12 cellular contexts compared by ENCODE assay signal in genomic region chr7:92767427-92767826, GRCh38.
DNase-seq lines count a peak whose midpoint lies in the region; ATAC-seq and TF ChIP-seq lines count a peak whose summit lies in the region.
"Had no signal": no experiment of that assay in that cellular context is flagged by ENCODE, and none has a peak within 500 bp of the region (broad histone marks: within the 10 kb centered on the region; RNA-seq: fewer than 3 reads in every experiment).

No MANE protein-coding gene starts in this region.

- TF ChIP-seq POLR2A in heart left ventricle (IDR thresholded peaks at IDR 0.05), result no peak

- peaks cover 46% of the 10 kb centered on the region for H3K4me1 Mint-ChIP-seq in type B pancreatic cell (ENCODE audit: unreplicated experiment)

- H3K27me3 ChIP-seq in left ventricle myocardium inferior (ENCODE audit: low read depth) (no peaks in the 10 kb centered on the region), heart left ventricle (no peaks in the 10 kb centered on the region), RWPE2 (ENCODE audit: insufficient read depth, poor library complexity, severe bottlenecking) (no peaks in the 10 kb centered on the region)
- H3K27me3 ChIP-seq: gastrocnemius medialis had no signal

- DNase-seq in left ventricle myocardium inferior, result no peak
- no peak for DNase-seq in heart left ventricle
- no peak for DNase-seq in RWPE2 (ENCODE audit: low spot score)
- DNase-seq in fibroblast of the aortic adventitia (ENCODE audit: low read depth), result peak; percentile 32
- no peak for DNase-seq in type B pancreatic cell (ENCODE audit: extremely low spot score, unreplicated experiment)
- no peak for DNase-seq in C1 segment of cervical spinal cord (lab: John Stamatoyannopoulos, UW)
- no peak for DNase-seq in NCI-H524 treated with DMSO at 0.1 percent for 48 hours (lab: John Stamatoyannopoulos, UW)
- DNase-seq: gastrocnemius medialis; naive B cell; NCI-H146; stimulated activated CD4-positive, alpha-beta T cell treated with anti-CD3 and anti-CD28 coated beads, Interleukin-2, amount 100 ng/mL, for 48 hours had no signal

- no peak for TF ChIP-seq CTCF in left ventricle myocardium inferior (IDR thresholded peaks at IDR 0.05; ENCODE audit: borderline replicate concordance)
- no peak for TF ChIP-seq CTCF in heart left ventricle (IDR thresholded peaks at IDR 0.05)
- TF ChIP-seq CTCF in RWPE2 (IDR thresholded peaks at IDR 0.05; ENCODE audit: poor library complexity, severe bottlenecking), result peak; percentile 22
- TF ChIP-seq CTCF in fibroblast of the aortic adventitia (IDR thresholded peaks at IDR 0.05; ENCODE audit: insufficient read depth, low read length), result no peak
- TF ChIP-seq CTCF in type B pancreatic cell (conservative IDR thresholded peaks at IDR 0.05), result no peak

- H3K4me1 ChIP-seq in left ventricle myocardium inferior (peaks cover 66% of the 10 kb centered on the region), heart left ventricle (peaks cover 0 to 52% (median 21%) of the 10 kb centered on the region in 12 donors), RWPE2 (ENCODE audit: insufficient read depth, poor library complexity, severe bottlenecking) (peaks cover 70% of the 10 kb centered on the region)

- H3K4me3 Mint-ChIP-seq in type B pancreatic cell, result no peak overlapping the region

- H3K9me3 Mint-ChIP-seq in type B pancreatic cell, result peaks cover 5% of the 10 kb centered on the region
- H3K9me3 Mint-ChIP-seq: naive B cell had no signal

- H3K36me3 ChIP-seq in left ventricle myocardium inferior, result no peaks in the 10 kb centered on the region
- peaks cover 0 to under 1% (median 0%) of the 10 kb centered on the region in 9 donors for H3K36me3 ChIP-seq in heart left ventricle
- peaks cover 40% of the 10 kb centered on the region for H3K36me3 ChIP-seq in RWPE2 (ENCODE audit: low read depth)
- H3K36me3 ChIP-seq: gastrocnemius medialis had no signal

- H3K27ac Mint-ChIP-seq in type B pancreatic cell, result peak overlapping the region; percentile 1

- no peak for ATAC-seq in heart left ventricle
- no peak for ATAC-seq in RWPE2 (ENCODE audit: low read depth)
- ATAC-seq in HG02623 (IDR thresholded peaks at IDR 0.05; ENCODE audit: unreplicated experiment), result no peak
- ATAC-seq: gastrocnemius medialis had no signal

- peaks cover 16% of the 10 kb centered on the region for H3K36me3 Mint-ChIP-seq in type B pancreatic cell

- no peaks in the 10 kb centered on the region for H3K27me3 Mint-ChIP-seq in type B pancreatic cell
- H3K27me3 Mint-ChIP-seq: naive B cell had no signal

- H3K27ac ChIP-seq in left ventricle myocardium inferior (replicated peaks), result peak overlapping the region; percentile 37
- H3K27ac ChIP-seq in heart left ventricle, result peak overlapping the region in 4 of 12 donors; percentile 21 to 72 (median 40)
- H3K27ac ChIP-seq in RWPE2 (ENCODE audit: poor library complexity, severe bottlenecking), result peak overlapping the region; percentile 91
- H3K27ac ChIP-seq: gastrocnemius medialis had no signal

- H3K9me3 ChIP-seq in left ventricle myocardium inferior (replicated peaks), result no peaks in the 10 kb centered on the region
- no peaks in the 10 kb centered on the region for H3K9me3 ChIP-seq in heart left ventricle
- no peaks in the 10 kb centered on the region for H3K9me3 ChIP-seq in RWPE2 (ENCODE audit: severe bottlenecking)
- H3K9me3 ChIP-seq: gastrocnemius medialis had no signal

- intact Hi-C loops in left ventricle myocardium inferior (cut with micrococcal nuclease) (no loop called here), heart left ventricle (cut with DNase I) (loop anchor here in 1 of 10 donors (5.0 kb wide), 1 partner anchor 70 kb away; no protein-coding TSS in a partner anchor)

- H3K4me3 ChIP-seq in left ventricle myocardium inferior (no peak overlapping the region), heart left ventricle (no peak overlapping the region), RWPE2 (ENCODE audit: severe bottlenecking) (no peak overlapping the region), fibroblast of the aortic adventitia (ENCODE audit: low read depth, low read length) (no peak overlapping the region)
- H3K4me3 ChIP-seq: gastrocnemius medialis had no signal
